8 cellular contexts compared by ENCODE assay signal in the genomic region with DNA sequence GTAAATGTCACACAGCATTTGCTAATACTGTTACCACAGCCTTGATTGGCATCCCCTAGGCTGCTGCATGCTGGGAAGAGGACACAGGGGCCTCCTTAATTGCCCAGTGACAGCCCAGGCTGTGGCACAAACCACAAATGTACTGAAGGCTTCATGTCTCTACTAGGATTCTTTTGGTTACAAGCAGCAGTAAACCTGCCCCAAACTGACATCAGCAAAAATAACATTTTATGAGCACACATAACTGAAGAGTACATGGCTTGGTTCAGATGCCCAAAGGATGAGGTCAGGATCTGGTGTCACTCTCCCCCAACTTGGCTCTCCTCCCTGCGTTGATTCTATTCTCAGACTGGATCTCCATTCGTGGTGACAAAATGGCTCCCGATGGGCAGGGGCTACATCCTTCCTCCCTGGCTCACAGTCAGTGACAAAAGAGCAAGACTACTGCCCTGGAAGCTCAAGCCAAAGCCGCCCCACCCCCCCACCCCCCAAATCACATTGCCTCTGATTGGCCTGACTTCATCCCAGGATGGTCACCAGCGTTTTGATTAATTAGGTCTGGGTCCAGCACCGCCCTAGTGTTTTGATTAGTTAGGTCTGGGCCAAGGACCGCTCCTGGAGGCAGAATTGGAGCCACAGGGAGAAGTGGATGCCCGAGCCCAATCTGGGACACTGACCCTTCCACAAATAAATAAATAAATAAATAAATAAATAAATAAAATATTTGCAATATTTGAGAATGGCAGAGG.
A peak's percentile ranks its signal among the peaks of the same experiment; 100 is the strongest.
DNase-seq lines count a peak whose midpoint lies in the region; ATAC-seq and TF ChIP-seq lines count a peak whose summit lies in the region.
"Had no signal": no experiment of that assay in that cellular context is flagged by ENCODE, and none has a peak within 500 bp of the region (broad histone marks: within the 10 kb centered on the region; RNA-seq: fewer than 3 reads in every experiment).

No MANE protein-coding gene starts in this region.

- H3K4me3 ChIP-seq in fibroblast of villous mesenchyme (ENCODE audit: low read depth, low read length) = no peak overlapping the region

- DNase-seq in HCEC 1CT (peak; percentile 35), T1000 (lab: John Stamatoyannopoulos, UW) (peak; percentile 66), fibroblast of villous mesenchyme (ENCODE audit: low read depth) (peak; percentile 95), stromal cell of bone marrow (ENCODE audit: low read depth) (peak; percentile 68)
- DNase-seq: NCI-H446 treated with DMSO at 0.1 percent for 48 hours had no signal

- ATAC-seq in GM18858 (IDR thresholded peaks at IDR 0.05; ENCODE audit: unreplicated experiment) = no peak
- ATAC-seq in HG03175 (IDR thresholded peaks at IDR 0.05; ENCODE audit: unreplicated experiment) = no peak
- ATAC-seq in GM19397 (IDR thresholded peaks at IDR 0.05; ENCODE audit: unreplicated experiment) = no peak

- no peak for TF ChIP-seq CTCF in fibroblast of villous mesenchyme (IDR thresholded peaks at IDR 0.05; ENCODE audit: insufficient read depth, low read depth, low read length)

Comparison
In these comparisons a context has a peak if more than half of its experiments do, and no peak if none do; other contexts are left out.
1. DNase-seq: peak in every context shown above with its lines; median percentile 95 in fibroblast of villous mesenchyme; 68 in stromal cell of bone marrow; 66 in T1000; 35 in HCEC 1CT.